14 cellular contexts compared by ENCODE assay signal in genomic region chr14:94867931-94868597, GRCh38.
DNase-seq lines count a peak whose midpoint lies in the region; ATAC-seq and TF ChIP-seq lines count a peak whose summit lies in the region.
"Had no signal": no experiment of that assay in that cellular context is flagged by ENCODE, and none has a peak within 500 bp of the region (broad histone marks: within the 10 kb centered on the region; RNA-seq: fewer than 3 reads in every experiment).

No MANE protein-coding gene starts in this region.

- H3K4me1 ChIP-seq in HAP-1 (peaks cover 11% of the 10 kb centered on the region), lower lobe of right lung (no peaks in the 10 kb centered on the region)
- H3K4me1 ChIP-seq: uterus had no signal

- H3K36me3 Mint-ChIP-seq in CD14-positive monocyte, result no peaks in the 10 kb centered on the region
- H3K36me3 Mint-ChIP-seq: stimulated activated naive B cell treated with anti-CD40 and anti-IgM and Interleukin-4, amounts not matched to agents 10 μg/mL and 1 μg/mL and 100 μg/mL, for 72 hours had no signal

- TF ChIP-seq CTCF in lower lobe of right lung (IDR thresholded peaks at IDR 0.05) (no peak), CD14-positive monocyte (IDR thresholded peaks at IDR 0.05) (no peak)

- H3K4me1 Mint-ChIP-seq in CD14-positive monocyte, result no peaks in the 10 kb centered on the region
- H3K4me1 Mint-ChIP-seq: stimulated activated naive B cell treated with anti-CD40 and anti-IgM and Interleukin-4, amounts not matched to agents 10 μg/mL and 1 μg/mL and 100 μg/mL, for 72 hours had no signal

- H3K36me3 ChIP-seq in HAP-1 (replicated peaks) (no peaks in the 10 kb centered on the region), lower lobe of right lung (no peaks in the 10 kb centered on the region)
- H3K36me3 ChIP-seq: brain microvascular endothelial cell, uterus had no signal

- no peak overlapping the region for H3K27ac Mint-ChIP-seq in CD14-positive monocyte
- H3K27ac Mint-ChIP-seq: stimulated activated naive B cell treated with anti-CD40 and anti-IgM and Interleukin-4, amounts not matched to agents 10 μg/mL and 1 μg/mL and 100 μg/mL, for 72 hours had no signal

- DNase-seq in HAP-1 (ENCODE audit: low spot score in 2 of 2) (peak; percentile 78 to 88), amygdala (lab: John Stamatoyannopoulos, UW) (peak in 43 of 56 donors; percentile 5 to 77 (median 39)), hypothalamus (lab: John Stamatoyannopoulos, UW) (peak in 34 of 51 donors; percentile 5 to 82 (median 46)), substantia nigra (lab: John Stamatoyannopoulos, UW) (peak in 45 of 49 donors; percentile 9 to 86 (median 43)), lower lobe of right lung (no peak), cerebellar nuclear complex (lab: John Stamatoyannopoulos, UW) (no peak), CD14-positive monocyte (ENCODE audit: low spot score) (no peak)
- DNase-seq in activated CD8-positive, alpha-beta memory T cell treated with anti-CD3 and anti-CD28 coated beads, Interleukin-2, amount 50 U/mL, for 48 hours, result no peak
- DNase-seq: brain microvascular endothelial cell; Karpas-422; NCI-H446; stimulated activated naive B cell treated with anti-CD40 and anti-IgM and Interleukin-4, amounts not matched to agents 10 μg/mL and 1 μg/mL and 100 μg/mL, for 72 hours; uterus had no signal

- ATAC-seq in lower lobe of right lung, result no peak
- ATAC-seq: stimulated activated naive B cell treated with anti-CD40 and anti-IgM and Interleukin-4, amounts not matched to agents 10 μg/mL and 1 μg/mL and 100 μg/mL, for 72 hours had no signal

- intact Hi-C loops in lower lobe of right lung (cut with DNase I) (no loop called here), CD14-positive monocyte (cut with micrococcal nuclease) (no loop called here)

- H3K27ac ChIP-seq in substantia nigra (ENCODE audit: low read depth, low read length, poor library complexity, severe bottlenecking), result peak overlapping the region; percentile 69
- no peak overlapping the region for H3K27ac ChIP-seq in lower lobe of right lung
- H3K27ac ChIP-seq: brain microvascular endothelial cell, C4-2B, uterus had no signal

- in situ Hi-C loops in HAP-1 (cut with MboI; ENCODE audit: low sequenced_read_pairs), result no loop called here

- H3K4me3 ChIP-seq in HAP-1 (no peak overlapping the region), lower lobe of right lung (no peak overlapping the region)
- H3K4me3 ChIP-seq: uterus had no signal

- peaks cover 0 to 2% (median 0%) of the 10 kb centered on the region in 7 donors for H3K9me3 Mint-ChIP-seq in CD14-positive monocyte
- H3K9me3 Mint-ChIP-seq: stimulated activated naive B cell treated with anti-CD40 and anti-IgM and Interleukin-4, amounts not matched to agents 10 μg/mL and 1 μg/mL and 100 μg/mL, for 72 hours had no signal

- peaks cover 13 to 33% (median 21%) of the 10 kb centered on the region in 3 donors for H3K27me3 Mint-ChIP-seq in CD14-positive monocyte (ENCODE audit: low read depth in 3 of 3)

- H3K9me3 ChIP-seq in HAP-1, result no peaks in the 10 kb centered on the region
- no peaks in the 10 kb centered on the region for H3K9me3 ChIP-seq in lower lobe of right lung
- H3K9me3 ChIP-seq: uterus had no signal

- peak overlapping the region in 1 of 2 donors; percentile 43 for H3K4me3 Mint-ChIP-seq in CD14-positive monocyte
- H3K4me3 Mint-ChIP-seq: stimulated activated naive B cell treated with anti-CD40 and anti-IgM and Interleukin-4, amounts not matched to agents 10 μg/mL and 1 μg/mL and 100 μg/mL, for 72 hours had no signal

- H3K27me3 ChIP-seq in HAP-1 (ENCODE audit: low read depth), result peaks cover 22% of the 10 kb centered on the region
- peaks cover 20% of the 10 kb centered on the region for H3K27me3 ChIP-seq in lower lobe of right lung (ENCODE audit: low read depth)

Comparison
In these comparisons a context has a peak if more than half of its experiments do, and no peak if none do; other contexts are left out.
1. DNase-seq: peak in HAP-1 (2 of 2), amygdala (43 of 56), hypothalamus (34 of 51) and substantia nigra (45 of 49); none in lower lobe of right lung (single experiment), cerebellar nuclear complex (0 of 2), CD14-positive monocyte (single experiment) and activated CD8-positive, alpha-beta memory T cell treated with anti-CD3 and anti-CD28 coated beads, Interleukin-2, amount 50 U/mL, for 48 hours (single experiment).